Comparison of ENCODE assay signal across 16 cellular contexts in the genomic region with DNA sequence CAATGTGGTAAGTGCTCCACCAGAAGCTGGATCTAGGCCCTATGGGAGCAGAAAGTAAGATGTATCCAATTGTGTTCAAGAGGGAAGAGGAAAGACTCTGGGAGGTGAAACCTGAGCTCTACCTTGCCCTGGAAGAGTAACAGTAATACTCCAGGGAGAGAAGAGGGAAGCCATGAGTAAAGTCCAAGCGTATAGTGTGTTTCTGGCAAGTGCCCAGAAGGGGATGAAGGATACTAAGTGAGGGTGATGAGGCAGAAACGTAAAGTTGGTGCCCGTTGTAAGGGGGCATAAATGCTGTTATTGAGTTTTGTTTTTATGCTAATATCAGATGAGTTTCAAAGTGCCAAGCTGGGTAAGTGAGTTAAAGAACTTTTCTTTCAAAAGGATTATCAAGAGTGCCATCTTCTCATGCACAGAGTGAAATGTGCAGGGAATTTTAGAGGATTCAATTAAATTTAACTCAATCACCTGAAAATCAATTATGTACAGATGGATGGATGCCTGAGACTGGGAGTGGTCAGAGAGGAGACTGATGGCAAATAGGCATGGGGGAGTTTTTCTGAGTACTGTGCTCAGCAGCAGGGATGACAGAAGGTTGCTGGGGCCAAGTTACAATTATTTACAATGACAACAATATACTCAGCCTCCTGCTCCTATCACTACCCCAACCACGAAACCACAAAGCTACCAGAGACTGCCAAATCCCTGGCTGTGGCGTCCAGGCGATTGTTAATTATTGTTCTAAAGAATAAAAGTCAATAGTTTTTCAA.
DNase-seq lines count a peak whose midpoint lies in the region; ATAC-seq, FAIRE-seq and TF ChIP-seq lines count a peak whose summit lies in the region.
"Had no signal": no experiment of that assay in that cellular context is flagged by ENCODE, and none has a peak within 500 bp of the region (broad histone marks: within the 10 kb centered on the region; RNA-seq: fewer than 3 reads in every experiment).

No MANE protein-coding gene starts in this region.

- intact Hi-C loops in MCF 10A (cut with micrococcal nuclease) (no loop called here), breast epithelium (cut with DNase I; ENCODE audit: low total_unique reads) (no loop called here), aorta (cut with DNase I) (no loop called here), psoas muscle (cut with DNase I) (no loop called here), spleen (cut with DNase I; ENCODE audit: low total_unique reads) (no loop called here)

- H3K9ac ChIP-seq in endocrine pancreas (ENCODE audit: control insufficient read depth, insufficient read depth, low read length): no peak overlapping the region

- ATAC-seq in aorta (ENCODE audit: low FRiP score) (no peak), psoas muscle (no peak), GM18868 (IDR thresholded peaks at IDR 0.05; ENCODE audit: unreplicated experiment) (no peak)
- ATAC-seq: body of pancreas had no signal

- no TSS peak for BruUV-seq in MCF 10A (replicated peaks; lab: Mats Ljungman, UMichigan)

- DNase-seq in MCF 10A (ENCODE audit: unreplicated experiment) (peak; percentile 28), breast epithelium (ENCODE audit: low spot score in 2 of 2) (no peak), RCC 7860 (ENCODE audit: low spot score) (peak; percentile 92), aorta (no peak), psoas muscle (no peak), spleen (no peak)
- DNase-seq: activated CD4-positive, alpha-beta T cell treated with anti-CD3 and anti-CD28 coated beads, Interleukin-2, amount 50 U/mL, for 48 hours; body of pancreas; endodermal cell; NCI-H748 treated with DMSO at 0.1 percent for 48 hours; stimulated activated CD4-positive, alpha-beta T cell treated with anti-CD3 and anti-CD28 coated beads, Interleukin-1b, Interleukin-23, amount 100 ng/mL, for 48 hours; stimulated activated CD8-positive, alpha-beta memory T cell treated with anti-CD3 and anti-CD28 coated beads, Interleukin-4, amount 100 ng/mL, for 48 hours; trophoblast cell had no signal

- no peaks in the 10 kb centered on the region for H3K4me1 Mint-ChIP-seq in MCF 10A (ENCODE audit: insufficient read depth, unreplicated experiment)

- no peaks in the 10 kb centered on the region for H3K27me3 Mint-ChIP-seq in MCF 10A (ENCODE audit: insufficient read depth, unreplicated experiment)

- H3K9me3 Mint-ChIP-seq in MCF 10A (ENCODE audit: unreplicated experiment): no peaks in the 10 kb centered on the region

- no peak overlapping the region for H3K4me3 ChIP-seq in breast epithelium
- peak overlapping the region; percentile 11 for H3K4me3 ChIP-seq in endocrine pancreas (ENCODE audit: control insufficient read depth, insufficient read depth, low read length)
- no peak overlapping the region for H3K4me3 ChIP-seq in aorta (ENCODE audit: low read length in 2 of 2)
- no peak overlapping the region for H3K4me3 ChIP-seq in psoas muscle
- H3K4me3 ChIP-seq in spleen: no peak overlapping the region
- H3K4me3 ChIP-seq: body of pancreas had no signal

- H3K9me3 ChIP-seq in breast epithelium (no peaks in the 10 kb centered on the region), endocrine pancreas (ENCODE audit: control insufficient read depth, low read length) (no peaks in the 10 kb centered on the region), aorta (ENCODE audit: control insufficient read depth, low read length) (no peaks in the 10 kb centered on the region), psoas muscle (no peaks in the 10 kb centered on the region), spleen (no peaks in the 10 kb centered on the region)
- H3K9me3 ChIP-seq: body of pancreas had no signal

- no peak overlapping the region for H3K4me3 Mint-ChIP-seq in MCF 10A (ENCODE audit: unreplicated experiment)
- H3K4me3 Mint-ChIP-seq: endodermal cell had no signal

- no peak for TF ChIP-seq POLR2A in breast epithelium (IDR thresholded peaks at IDR 0.05)
- TF ChIP-seq POLR2A in spleen (IDR thresholded peaks at IDR 0.05): no peak

- POLR2A ChIA-PET in MCF 10A (lab: Yijun Ruan, JAX): no interaction called here

- TF ChIP-seq CTCF in MCF 10A (IDR thresholded peaks at IDR 0.05; ENCODE audit: unreplicated experiment): no peak
- TF ChIP-seq CTCF in breast epithelium (IDR thresholded peaks at IDR 0.05): no peak
- no peak for TF ChIP-seq CTCF in psoas muscle (IDR thresholded peaks at IDR 0.05)
- no peak for TF ChIP-seq CTCF in spleen (IDR thresholded peaks at IDR 0.05 in 8 of 11, conservative IDR thresholded peaks at IDR 0.05 in 3 of 11)

- WGBS in aorta, 2 donors: 79% methylated on average over 6 of the region's 6 CpGs
- WGBS in psoas muscle, 3 donors: 58 to 66% (median 59%) methylated on average over 6 of the region's 6 CpGs
- WGBS in spleen, 5 donors: 59 to 80% (median 66%) methylated on average over 6 of the region's 6 CpGs

- CTCF ChIA-PET in MCF 10A (lab: Yijun Ruan, JAX): no interaction called here

- H3K27me3 ChIP-seq in breast epithelium: no peaks in the 10 kb centered on the region
- H3K27me3 ChIP-seq in endocrine pancreas (ENCODE audit: control insufficient read depth, insufficient read depth, low read length): no peaks in the 10 kb centered on the region
- H3K27me3 ChIP-seq in aorta (ENCODE audit: control insufficient read depth in 1 of 2, insufficient read depth in 2 of 2, low read length in 1 of 2): no peaks in the 10 kb centered on the region
- no peaks in the 10 kb centered on the region for H3K27me3 ChIP-seq in psoas muscle (ENCODE audit: insufficient read depth in 3 of 3, low read length in 2 of 3)
- no peaks in the 10 kb centered on the region for H3K27me3 ChIP-seq in spleen (replicated peaks in 1 of 7)
- H3K27me3 ChIP-seq: body of pancreas had no signal

- no peak overlapping the region for H3K27ac Mint-ChIP-seq in MCF 10A (ENCODE audit: low read depth, unreplicated experiment)
- H3K27ac Mint-ChIP-seq: endodermal cell had no signal

- FAIRE-seq in RCC 7860 (lab: Jason Lieb, UNC): peak; percentile 98
- FAIRE-seq: H1 had no signal

- H3K36me3 ChIP-seq in breast epithelium (no peaks in the 10 kb centered on the region), endocrine pancreas (ENCODE audit: control insufficient read depth, insufficient read depth, low read length) (no peaks in the 10 kb centered on the region), aorta (ENCODE audit: control insufficient read depth in 1 of 2, insufficient read depth in 2 of 2, low read length in 1 of 2) (no peaks in the 10 kb centered on the region), psoas muscle (ENCODE audit: insufficient read depth in 1 of 2, low read depth in 1 of 2) (no peaks in the 10 kb centered on the region), spleen (no peaks in the 10 kb centered on the region)

- H3K4me1 ChIP-seq in breast epithelium (no peaks in the 10 kb centered on the region), endocrine pancreas (ENCODE audit: control insufficient read depth, insufficient read depth, low read length) (peaks cover 24% of the 10 kb centered on the region), aorta (ENCODE audit: control insufficient read depth in 1 of 2, insufficient read depth in 2 of 2, low read length in 2 of 2) (no peaks in the 10 kb centered on the region), psoas muscle (no peaks in the 10 kb centered on the region), spleen (no peaks in the 10 kb centered on the region)

- H3K36me3 Mint-ChIP-seq in MCF 10A (ENCODE audit: insufficient read depth, unreplicated experiment): no peaks in the 10 kb centered on the region

- no peak overlapping the region for H3K27ac ChIP-seq in breast epithelium
- H3K27ac ChIP-seq in aorta (ENCODE audit: low read depth in 1 of 2, low read length in 2 of 2): no peak overlapping the region
- no peak overlapping the region for H3K27ac ChIP-seq in psoas muscle
- peak overlapping the region in 3 of 8 donors; percentile 24 to 43 (median 38) for H3K27ac ChIP-seq in spleen
- H3K27ac ChIP-seq: body of pancreas had no signal

Comparison
In these comparisons a context has a peak if more than half of its experiments do, and no peak if none do; other contexts are left out.
1. DNase-seq: peak in MCF 10A (single experiment) and RCC 7860 (single experiment); none in breast epithelium (0 of 2), aorta (0 of 2), psoas muscle (0 of 2) and spleen (single experiment).